In genomic region chr11:3588776-3589175, GRCh38 we compare ENCODE assay signal across 6 cellular contexts. TPM values are rescaled to one million over a fixed set of nuclear protein-coding genes. Genes with fewer than 3 reads are reported as not detected.
"Had no signal": no experiment of that assay in that cellular context is flagged by ENCODE, and none has a peak within 500 bp of the region (broad histone marks: within the 10 kb centered on the region; RNA-seq: fewer than 3 reads in every experiment).

No MANE protein-coding gene starts in this region.

RNA-seq across cellular contexts. Expression of gene ART5, which starts 53.0 kb away (rescaled TPM):
- total RNA-seq: HT-29, IMR-90 had no signal
- polyA plus RNA-seq: IMR-90 had no signal

RNA-seq across cellular contexts. Expression of gene ART1, which starts 56.2 kb away (rescaled TPM):
- total RNA-seq: GM23338, H1, H9, HT-29, IMR-90, K562 had no signal
- polyA plus RNA-seq: GM23338, H1, IMR-90, K562 had no signal
